26 cellular contexts compared by ENCODE assay signal in genomic region chr2:54540194-54540593, GRCh38.
A peak's percentile ranks its signal among the peaks of the same experiment; 100 is the strongest.
DNase-seq lines count a peak whose midpoint lies in the region; ATAC-seq and TF ChIP-seq lines count a peak whose summit lies in the region.
"Had no signal": no experiment of that assay in that cellular context is flagged by ENCODE, and none has a peak within 500 bp of the region (broad histone marks: within the 10 kb centered on the region; RNA-seq: fewer than 3 reads in every experiment).

No MANE protein-coding gene starts in this region.

- H3K4me1 Mint-ChIP-seq in Caco-2 (ENCODE audit: low read depth, unreplicated experiment), result peaks cover 14% of the 10 kb centered on the region
- H3K4me1 Mint-ChIP-seq: CD4-positive, alpha-beta memory T cell had no signal

- H3K4me3 ChIP-seq in Caco-2 (ENCODE audit: low read depth, low read length) (no peak overlapping the region), SJSA1 (no peak overlapping the region), gastrocnemius medialis (no peak overlapping the region)
- H3K4me3 ChIP-seq: GM12878, MG63 had no signal

- BruUV-seq in Caco-2 (replicated peaks; lab: Mats Ljungman, UMichigan), result no TSS peak

- H3K36me3 Mint-ChIP-seq in Caco-2 (ENCODE audit: insufficient read depth, unreplicated experiment), result peaks cover 12% of the 10 kb centered on the region
- H3K36me3 Mint-ChIP-seq: CD4-positive, alpha-beta memory T cell had no signal

- H3K27ac ChIP-seq in SJSA1 (0 out of 2 replicates have a peak overlapping the region, but pooled peaks have one; percentile 8), epithelial cell of prostate (peak overlapping the region; percentile 21), gastrocnemius medialis (no peak overlapping the region)

- peak overlapping the region; percentile 7 for H3K27ac Mint-ChIP-seq in Caco-2 (ENCODE audit: unreplicated experiment)
- H3K27ac Mint-ChIP-seq: CD4-positive, alpha-beta memory T cell had no signal

- H3K27me3 ChIP-seq in Caco-2 (replicated peaks; ENCODE audit: control insufficient read depth, insufficient read depth, low read length) (no peaks in the 10 kb centered on the region), SJSA1 (replicated peaks) (no peaks in the 10 kb centered on the region), gastrocnemius medialis (no peaks in the 10 kb centered on the region)
- H3K27me3 ChIP-seq: MG63 had no signal

- H3K36me3 ChIP-seq in Caco-2 (ENCODE audit: control insufficient read depth, insufficient read depth, low read length), result no peaks in the 10 kb centered on the region
- peaks cover 23% of the 10 kb centered on the region for H3K36me3 ChIP-seq in SJSA1
- H3K36me3 ChIP-seq in gastrocnemius medialis, result no peaks in the 10 kb centered on the region

- no peaks in the 10 kb centered on the region for H3K27me3 Mint-ChIP-seq in Caco-2 (ENCODE audit: insufficient read depth, unreplicated experiment)
- H3K27me3 Mint-ChIP-seq: CD4-positive, alpha-beta memory T cell had no signal

- H3K9me3 Mint-ChIP-seq in Caco-2 (ENCODE audit: unreplicated experiment), result no peaks in the 10 kb centered on the region
- H3K9me3 Mint-ChIP-seq: CD4-positive, alpha-beta memory T cell had no signal

- ATAC-seq in HG03039 (IDR thresholded peaks at IDR 0.05; ENCODE audit: unreplicated experiment) (no peak), GM21528 (IDR thresholded peaks at IDR 0.05; ENCODE audit: low FRiP score, unreplicated experiment) (no peak), gastrocnemius medialis (no peak)
- ATAC-seq: GM12878, HCT116 had no signal

- no peak for TF ChIP-seq POLR2A in gastrocnemius medialis (IDR thresholded peaks at IDR 0.05)

- POLR2A ChIA-PET in Caco-2 (lab: Charles Lee), result no interaction called here

- peaks cover 5% of the 10 kb centered on the region; the same call in 1 of the 2 replicates for H3K4me1 ChIP-seq in Caco-2
- H3K4me1 ChIP-seq in SJSA1 (replicated peaks), result peaks cover 10% of the 10 kb centered on the region
- peaks cover 4 to 35% of the 10 kb centered on the region in 2 donors for H3K4me1 ChIP-seq in gastrocnemius medialis

- no peak for TF ChIP-seq CTCF in Caco-2 (IDR thresholded peaks at IDR 0.05; ENCODE audit: insufficient read depth in 1 of 2, low read depth in 1 of 2, low read length in 1 of 2, severe bottlenecking in 1 of 2, unreplicated experiment in 1 of 2)
- no peak for TF ChIP-seq CTCF in gastrocnemius medialis (IDR thresholded peaks at IDR 0.05 in 4 of 5, conservative IDR thresholded peaks at IDR 0.05 in 1 of 5)

- intact Hi-C loops in Caco-2 (cut with micrococcal nuclease; ENCODE audit: unreplicated experiment) (no loop called here), gastrocnemius medialis (cut with DNase I; ENCODE audit: low total_unique reads) (no loop called here)

- no peak overlapping the region for H3K4me3 Mint-ChIP-seq in Caco-2 (ENCODE audit: unreplicated experiment)
- H3K4me3 Mint-ChIP-seq: CD4-positive, alpha-beta memory T cell had no signal

- CTCF ChIA-PET in Caco-2 (lab: Charles Lee), result no interaction called here

- DNase-seq in Caco-2 (no peak), SJSA1 (ENCODE audit: low read depth in 1 of 2, low spot score in 2 of 2) (no peak), epithelial cell of prostate (ENCODE audit: low read depth, low spot score) (no peak), renal cortical epithelial cell (ENCODE audit: low read depth) (peak; percentile 64), gastrocnemius medialis (no peak)
- DNase-seq: C1 segment of cervical spinal cord; CD4-positive, alpha-beta memory T cell; DMS 273 treated with DMSO at 0.1 percent for 48 hours; DMS79; EL; GDM1; KG1; MG63; NCI-H1105 treated with DMSO at 0.1 percent for 48 hours; NCI-H146; NCI-H1930; NCI-H446; NCI-H524 treated with DMSO at 0.1 percent for 48 hours; NCI-H774; SHP77; SK-N-SH; SW 1271 had no signal

- H3K9me3 ChIP-seq in Caco-2, result no peaks in the 10 kb centered on the region
- H3K9me3 ChIP-seq in SJSA1 (replicated peaks), result no peaks in the 10 kb centered on the region
- no peaks in the 10 kb centered on the region for H3K9me3 ChIP-seq in gastrocnemius medialis
- H3K9me3 ChIP-seq: MG63, SK-N-SH had no signal

- in situ Hi-C loops in gastrocnemius medialis (cut with MboI; ENCODE audit: low sequenced_read_pairs in 4 of 4), result no loop called here

Comparison
In these comparisons a context has a peak if more than half of its experiments do, and no peak if none do; other contexts are left out.
1. H3K27ac ChIP-seq: peak in SJSA1 (single experiment) and epithelial cell of prostate (single experiment); none in gastrocnemius medialis (0 of 4).